Comparison of ENCODE assay signal across 9 cellular contexts in the genomic region with DNA sequence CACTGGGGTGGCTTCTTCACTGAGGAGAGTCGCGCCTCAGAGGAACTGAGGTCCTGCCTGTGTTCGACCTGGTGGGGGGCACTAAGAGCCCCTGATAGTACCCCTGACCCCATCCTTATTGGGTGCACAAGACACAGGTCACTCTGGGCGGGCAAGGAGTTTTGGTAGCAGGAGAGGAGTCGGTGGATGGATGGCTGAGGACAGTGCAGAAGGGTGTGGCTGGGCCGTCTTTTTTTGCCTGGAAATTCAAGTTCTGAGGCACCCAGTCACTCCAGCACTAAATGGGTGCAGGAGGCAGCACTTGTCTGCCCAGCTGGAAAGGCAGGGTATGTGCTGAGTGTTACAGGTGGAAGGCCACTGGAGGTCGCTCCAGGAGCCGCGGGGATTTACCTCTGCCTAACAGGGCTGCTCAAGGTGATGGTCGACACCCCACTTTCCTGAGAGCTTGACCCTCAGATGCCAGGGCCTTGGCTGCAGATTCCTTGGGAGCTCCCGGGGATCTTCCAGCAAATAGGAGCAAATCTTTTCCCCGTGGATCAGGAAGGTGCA. TPM values are rescaled to one million over a fixed set of nuclear protein-coding genes. Genes with fewer than 3 reads are reported as not detected.
DNase-seq lines count a peak whose midpoint lies in the region; ATAC-seq, FAIRE-seq and TF ChIP-seq lines count a peak whose summit lies in the region.
"Had no signal": no experiment of that assay in that cellular context is flagged by ENCODE, and none has a peak within 500 bp of the region (broad histone marks: within the 10 kb centered on the region; RNA-seq: fewer than 3 reads in every experiment).

No MANE protein-coding gene starts in this region.

- no peaks in the 10 kb centered on the region for H3K9me3 Mint-ChIP-seq in activated CD4-positive, alpha-beta T cell treated with anti-CD3 and anti-CD28 coated beads, Interleukin-2, amount 10 ng/mL, durations not matched to agents 7 days and 5 days
- H3K9me3 Mint-ChIP-seq in activated naive CD8-positive, alpha-beta T cell treated with anti-CD3 and anti-CD28 coated beads for 36 hours = no peaks in the 10 kb centered on the region

- DNase-seq in activated CD4-positive, alpha-beta T cell treated with anti-CD3 and anti-CD28 coated beads, Interleukin-2, amount 10 ng/mL, durations not matched to agents 7 days and 5 days = no peak
- no peak for DNase-seq in activated CD4-positive, alpha-beta T cell treated with anti-CD3 and anti-CD28 coated beads for 1 hour
- no peak for DNase-seq in activated naive CD8-positive, alpha-beta T cell treated with anti-CD3 and anti-CD28 coated beads for 36 hours
- no peak for DNase-seq in kidney
- no peak for DNase-seq in testis
- no peak for DNase-seq in NOMO-1 treated with dmso at 0.1 percent for 144 hours (lab: John Stamatoyannopoulos, UW; ENCODE audit: unreplicated experiment)
- DNase-seq in activated CD8-positive, alpha-beta memory T cell treated with anti-CD3 and anti-CD28 coated beads for 24 hours = no peak

- H3K27me3 Mint-ChIP-seq in activated CD4-positive, alpha-beta T cell treated with anti-CD3 and anti-CD28 coated beads, Interleukin-2, amount 10 ng/mL, durations not matched to agents 7 days and 5 days = no peaks in the 10 kb centered on the region
- no peaks in the 10 kb centered on the region for H3K27me3 Mint-ChIP-seq in activated naive CD8-positive, alpha-beta T cell treated with anti-CD3 and anti-CD28 coated beads for 36 hours

- CTCF ChIA-PET in activated CD4-positive, alpha-beta T cell treated with anti-CD3 and anti-CD28 coated beads, Interleukin-2, amount 10 ng/mL, durations not matched to agents 7 days and 5 days (lab: Charles Lee) = interaction anchor here (1.0 to 3.6 kb wide), 13 partner anchors 8 to 487 kb away, joined by 3 to 38 read pairs (median 5); no protein-coding TSS in a partner anchor

- H3K36me3 ChIP-seq in kidney (ENCODE audit: control insufficient read depth in 1 of 2, insufficient read depth in 2 of 2, low read length in 2 of 2) = peaks cover 0 to 16% of the 10 kb centered on the region in 2 donors
- H3K36me3 ChIP-seq in testis (ENCODE audit: low read depth, missing control alignments) = no peaks in the 10 kb centered on the region

- H3K27me3 ChIP-seq in testis = no peaks in the 10 kb centered on the region

- 13 to 22% methylated on average over 8 to 12 of the region's 12 CpGs for WGBS in testis, 2 donors

- intact Hi-C loops in kidney (cut with DNase I) = no loop called here
- intact Hi-C loops in testis (cut with DNase I; ENCODE audit: low total_unique reads) = no loop called here

- no peak for TF ChIP-seq POLR2A in testis (IDR thresholded peaks at IDR 0.05)

- FAIRE-seq in kidney (lab: Jason Lieb, UNC) = no peak

- no peak for TF ChIP-seq CTCF in kidney (IDR thresholded peaks at IDR 0.05; ENCODE audit: borderline replicate concordance, extremely low read depth, insufficient read depth)
- TF ChIP-seq CTCF in testis (IDR thresholded peaks at IDR 0.05) = no peak

- peaks cover 22% of the 10 kb centered on the region for H3K4me1 Mint-ChIP-seq in activated CD4-positive, alpha-beta T cell treated with anti-CD3 and anti-CD28 coated beads, Interleukin-2, amount 10 ng/mL, durations not matched to agents 7 days and 5 days
- peaks cover 12% of the 10 kb centered on the region for H3K4me1 Mint-ChIP-seq in activated naive CD8-positive, alpha-beta T cell treated with anti-CD3 and anti-CD28 coated beads for 36 hours

- ATAC-seq in GM21381 (IDR thresholded peaks at IDR 0.05; ENCODE audit: unreplicated experiment) = no peak

- POLR2A ChIA-PET in activated CD4-positive, alpha-beta T cell treated with anti-CD3 and anti-CD28 coated beads, Interleukin-2, amount 10 ng/mL, durations not matched to agents 7 days and 5 days (lab: Charles Lee) = no interaction called here

- H3K27ac ChIP-seq in kidney (ENCODE audit: low read depth in 2 of 2, low read length in 2 of 2) (peak overlapping the region in 1 of 2 donors; percentile 59), testis (peak overlapping the region; percentile 80 to 92)

- peak overlapping the region; percentile 91 for H3K4me3 Mint-ChIP-seq in activated CD4-positive, alpha-beta T cell treated with anti-CD3 and anti-CD28 coated beads, Interleukin-2, amount 10 ng/mL, durations not matched to agents 7 days and 5 days
- H3K4me3 Mint-ChIP-seq in activated naive CD8-positive, alpha-beta T cell treated with anti-CD3 and anti-CD28 coated beads for 36 hours = peak overlapping the region; percentile 95

- H3K36me3 Mint-ChIP-seq in activated CD4-positive, alpha-beta T cell treated with anti-CD3 and anti-CD28 coated beads, Interleukin-2, amount 10 ng/mL, durations not matched to agents 7 days and 5 days (ENCODE audit: low read depth) = peaks cover 16% of the 10 kb centered on the region
- H3K36me3 Mint-ChIP-seq in activated naive CD8-positive, alpha-beta T cell treated with anti-CD3 and anti-CD28 coated beads for 36 hours = peaks cover 2% of the 10 kb centered on the region

- peak overlapping the region; percentile 91 for H3K27ac Mint-ChIP-seq in activated CD4-positive, alpha-beta T cell treated with anti-CD3 and anti-CD28 coated beads, Interleukin-2, amount 10 ng/mL, durations not matched to agents 7 days and 5 days
- H3K27ac Mint-ChIP-seq in activated naive CD8-positive, alpha-beta T cell treated with anti-CD3 and anti-CD28 coated beads for 36 hours = peak overlapping the region; percentile 82

- H3K4me3 ChIP-seq in kidney (ENCODE audit: low read length in 2 of 2) (peak overlapping the region; percentile 88 to 94), testis (peak overlapping the region; percentile 92 to 94)

- H3K9me3 ChIP-seq in kidney (ENCODE audit: control insufficient read depth in 1 of 2, low read length in 2 of 2) (no peaks in the 10 kb centered on the region), testis (no peaks in the 10 kb centered on the region)

- peak overlapping the region; percentile 52 to 91 for H3K9ac ChIP-seq in kidney (ENCODE audit: low read length in 2 of 2)

- H3K4me1 ChIP-seq in kidney (ENCODE audit: control insufficient read depth in 1 of 2, insufficient read depth in 1 of 2, low read depth in 1 of 2, low read length in 2 of 2) (peaks cover 10 to 22% of the 10 kb centered on the region in 2 donors), testis (peaks cover 18% of the 10 kb centered on the region)

RNA-seq across cellular contexts. Expression of a gene that starts 1.0 kb away (rescaled TPM):
- 10 to 100 TPM; 31.1 to 47.5 TPM for total RNA-seq in activated CD4-positive, alpha-beta T cell treated with anti-CD3 and anti-CD28 coated beads, Interleukin-2, amount 10 ng/mL, durations not matched to agents 7 days and 5 days
- total RNA-seq in activated naive CD8-positive, alpha-beta T cell treated with anti-CD3 and anti-CD28 coated beads for 36 hours = 10 to 100 TPM; 46.9 to 54.2 TPM
- total RNA-seq in kidney = 42.3 TPM
- 51.4 TPM for polyA plus RNA-seq in kidney (ENCODE audit: insufficient read depth, low read depth, low replicate concordance)
- total RNA-seq in testis = 10 to 100 TPM; 87.4 to 95.5 TPM
- polyA plus RNA-seq in testis (ENCODE audit: insufficient read depth, low read depth, low replicate concordance) = 133 TPM

RNA-seq across cellular contexts. Expression of a gene that starts 24.4 kb away (rescaled TPM):
- total RNA-seq in activated CD4-positive, alpha-beta T cell treated with anti-CD3 and anti-CD28 coated beads, Interleukin-2, amount 10 ng/mL, durations not matched to agents 7 days and 5 days = 100 to 1,000 TPM; 137 to 157 TPM
- total RNA-seq in activated naive CD8-positive, alpha-beta T cell treated with anti-CD3 and anti-CD28 coated beads for 36 hours = 100 to 1,000 TPM; 132 to 134 TPM
- total RNA-seq in kidney = 950 TPM
- polyA plus RNA-seq in kidney (ENCODE audit: insufficient read depth, low read depth, low replicate concordance) = 827 TPM
- total RNA-seq in testis = 100 to 1,000 TPM; 541 to 829 TPM
- polyA plus RNA-seq in testis (ENCODE audit: insufficient read depth, low read depth, low replicate concordance) = 665 TPM

RNA-seq across cellular contexts. Expression of a gene that starts 42.8 kb away (rescaled TPM):
- under 1 TPM in 1 of 2 experiments, not detected in 1; 0.07 TPM for total RNA-seq in activated CD4-positive, alpha-beta T cell treated with anti-CD3 and anti-CD28 coated beads, Interleukin-2, amount 10 ng/mL, durations not matched to agents 7 days and 5 days
- not detected for total RNA-seq in activated naive CD8-positive, alpha-beta T cell treated with anti-CD3 and anti-CD28 coated beads for 36 hours
- total RNA-seq in kidney = 0.25 TPM
- 0.69 TPM for polyA plus RNA-seq in kidney (ENCODE audit: insufficient read depth, low read depth, low replicate concordance)
- 1 to 10 TPM in 1 of 2 donors, under 1 TPM in 1; 0.94 to 1.1 TPM for total RNA-seq in testis
- polyA plus RNA-seq in testis (ENCODE audit: insufficient read depth, low read depth, low replicate concordance) = 0.46 TPM
- total RNA-seq: myocyte had no signal

RNA-seq across cellular contexts. Expression of a gene that starts 43.3 kb away (rescaled TPM):
- 10 to 100 TPM; 20.4 to 24.3 TPM for total RNA-seq in activated CD4-positive, alpha-beta T cell treated with anti-CD3 and anti-CD28 coated beads, Interleukin-2, amount 10 ng/mL, durations not matched to agents 7 days and 5 days
- 1 to 10 TPM; 6.7 to 9.6 TPM for total RNA-seq in activated naive CD8-positive, alpha-beta T cell treated with anti-CD3 and anti-CD28 coated beads for 36 hours
- total RNA-seq in kidney = 45.5 TPM
- 49.4 TPM for polyA plus RNA-seq in kidney (ENCODE audit: insufficient read depth, low read depth, low replicate concordance)
- total RNA-seq in testis = 10 to 100 TPM; 12.8 to 24.2 TPM
- polyA plus RNA-seq in testis (ENCODE audit: insufficient read depth, low read depth, low replicate concordance) = 6.0 TPM
